In genomic region chr1:111967067-111967690, GRCh38 we compare ENCODE assay signal across 26 cellular contexts. TPM values are rescaled to one million over a fixed set of nuclear protein-coding genes. Genes with fewer than 3 reads are reported as not detected.
DNase-seq lines count a peak whose midpoint lies in the region; ATAC-seq, FAIRE-seq and TF ChIP-seq lines count a peak whose summit lies in the region.
"Had no signal": no experiment of that assay in that cellular context is flagged by ENCODE, and none has a peak within 500 bp of the region (broad histone marks: within the 10 kb centered on the region; RNA-seq: fewer than 3 reads in every experiment).

No MANE protein-coding gene starts in this region.

- H3K56ac ChIP-seq in H9 (ENCODE audit: insufficient read length, low read depth, low read length) = no peak overlapping the region

- H3K4me1 Mint-ChIP-seq in H9 (peaks cover 23 to 24% of the 10 kb centered on the region in 2 experiments), immature natural killer cell (no peaks in the 10 kb centered on the region)
- no peaks in the 10 kb centered on the region for H3K4me1 Mint-ChIP-seq in activated CD8-positive, alpha-beta T cell treated with anti-CD3 and anti-CD28 coated beads, Interleukin-2, amount 10 ng/mL, durations not matched to agents 7 days and 5 days (ENCODE audit: low read depth)
- H3K4me1 Mint-ChIP-seq: activated naive CD4-positive, alpha-beta T cell treated with anti-CD3 and anti-CD28 coated beads, Interleukin-2, amount 50 U/mL, for 24 hours had no signal

- no peak overlapping the region for H4K5ac ChIP-seq in H9 (ENCODE audit: insufficient read length, low read depth, low read length)

- H3K4me3 ChIP-seq in heart left ventricle (no peak overlapping the region), pancreas (no peak overlapping the region)
- H3K4me3 ChIP-seq: cardiac muscle cell, HAP-1, psoas muscle, suprapubic skin had no signal

- no peaks in the 10 kb centered on the region for H3K36me3 Mint-ChIP-seq in H9 (ENCODE audit: insufficient read depth in 1 of 3, low read depth in 3 of 3)
- H3K36me3 Mint-ChIP-seq in immature natural killer cell = no peaks in the 10 kb centered on the region
- H3K36me3 Mint-ChIP-seq in activated CD8-positive, alpha-beta T cell treated with anti-CD3 and anti-CD28 coated beads, Interleukin-2, amount 10 ng/mL, durations not matched to agents 7 days and 5 days (ENCODE audit: low read depth) = no peaks in the 10 kb centered on the region
- H3K36me3 Mint-ChIP-seq: activated naive CD4-positive, alpha-beta T cell treated with anti-CD3 and anti-CD28 coated beads, Interleukin-2, amount 50 U/mL, for 24 hours had no signal

- no peak overlapping the region for H3K18ac ChIP-seq in H9 (ENCODE audit: insufficient read length, low read depth, low read length)

- no peak overlapping the region for H3K4ac ChIP-seq in H9 (ENCODE audit: low read depth, low read length)

- H3K4me1 ChIP-seq in H9 (ENCODE audit: insufficient read depth, low read length) = peaks cover 8% of the 10 kb centered on the region
- H3K4me1 ChIP-seq in heart left ventricle = peaks cover 0 to 32% (median 2%) of the 10 kb centered on the region in 12 donors
- no peaks in the 10 kb centered on the region for H3K4me1 ChIP-seq in pancreas
- H3K4me1 ChIP-seq: HAP-1 had no signal

- H3K79me2 ChIP-seq in H9 (ENCODE audit: insufficient read depth, low read length) = no peaks in the 10 kb centered on the region

- intact Hi-C loops in heart left ventricle (cut with DNase I) = no loop called here
- intact Hi-C loops in pancreas (cut with DNase I) = no loop called here
- intact Hi-C loops in sciatic nerve (cut with DNase I) = no loop called here

- H2AFZ ChIP-seq in H9 (ENCODE audit: low read length) = no peak overlapping the region

- H3K27ac Mint-ChIP-seq in H9 (no peak overlapping the region), immature natural killer cell (no peak overlapping the region)
- no peak overlapping the region for H3K27ac Mint-ChIP-seq in activated CD8-positive, alpha-beta T cell treated with anti-CD3 and anti-CD28 coated beads, Interleukin-2, amount 10 ng/mL, durations not matched to agents 7 days and 5 days
- H3K27ac Mint-ChIP-seq: activated naive CD4-positive, alpha-beta T cell treated with anti-CD3 and anti-CD28 coated beads, Interleukin-2, amount 50 U/mL, for 24 hours; T-helper 2 cell treated with Interferon-gamma antibody and Interleukin-4, amounts not matched to agents 5 μg/mL and 100 μg/mL, for 36 hours had no signal

- DNase-seq in D721Med (ENCODE audit: insufficient read length, low spot score) = no peak
- no peak for DNase-seq in H9
- peak in 1 of 5 donors; percentile 59 for DNase-seq in heart left ventricle
- no peak for DNase-seq in pancreas
- no peak for DNase-seq in immature natural killer cell
- no peak for DNase-seq in activated CD8-positive, alpha-beta T cell treated with anti-CD3 and anti-CD28 coated beads, Interleukin-2, amount 10 ng/mL, durations not matched to agents 7 days and 5 days
- no peak for DNase-seq in sciatic nerve (ENCODE audit: low spot score)
- DNase-seq: activated CD4-positive, alpha-beta T cell treated with anti-CD3 and anti-CD28 coated beads, Interleukin-2, amount 50 U/mL, for 1 hour; mesenchymal stem cell; NCI-H1048; NCI-H2107; NCI-H526; psoas muscle; small intestine; stimulated activated CD4-positive, alpha-beta T cell treated with anti-CD3 and anti-CD28 coated beads, Interleukin-2, amount 100 ng/mL, for 24 hours had no signal

- H4K91ac ChIP-seq in H9 (ENCODE audit: insufficient read length, low read depth, low read length) = no peak overlapping the region

- no peak for FAIRE-seq in D721Med (lab: Jason Lieb, UNC)
- no peak for FAIRE-seq in pancreas (lab: Jason Lieb, UNC)
- FAIRE-seq: endometrium, small intestine had no signal

- H3K23ac ChIP-seq in H9 (ENCODE audit: insufficient read length, low read depth, low read length) = no peak overlapping the region

- H3K27ac ChIP-seq in H9 (ENCODE audit: insufficient read length, low read depth, low read length) = no peak overlapping the region
- peak overlapping the region in 1 of 12 donors; percentile 24 for H3K27ac ChIP-seq in heart left ventricle
- H3K27ac ChIP-seq in pancreas = no peak overlapping the region
- H3K27ac ChIP-seq: C4-2B, cardiac muscle cell, HL-60, psoas muscle, RWPE1, suprapubic skin had no signal

- no peak overlapping the region for H2BK20ac ChIP-seq in H9 (ENCODE audit: low read depth, low read length, poor library complexity, severe bottlenecking)

- H2BK15ac ChIP-seq in H9 (ENCODE audit: low read depth, low read length) = no peak overlapping the region

- H3K14ac ChIP-seq in H9 (ENCODE audit: insufficient read depth, low read length) = no peak overlapping the region

- no peak overlapping the region for H3T11ph ChIP-seq in H9 (ENCODE audit: low read length)

- no peak overlapping the region for H3K4me2 ChIP-seq in H9 (ENCODE audit: insufficient read depth, insufficient read length, low read length)

- no peak overlapping the region for H2BK5ac ChIP-seq in H9 (ENCODE audit: insufficient read length, low read length)

- TF ChIP-seq POLR2A in heart left ventricle (IDR thresholded peaks at IDR 0.05) = no peak

- H2AK5ac ChIP-seq in H9 (ENCODE audit: insufficient read length, low read length) = no peak overlapping the region

- H3K9ac ChIP-seq in H9 (ENCODE audit: extremely low read depth, insufficient read length, low read length) = no peak overlapping the region

- POLR2A ChIA-PET in activated CD8-positive, alpha-beta T cell treated with anti-CD3 and anti-CD28 coated beads, Interleukin-2, amount 10 ng/mL, durations not matched to agents 7 days and 5 days (lab: Charles Lee) = no interaction called here

- H3K9me3 ChIP-seq in H9 (ENCODE audit: control insufficient read depth, low read depth, low read length) (no peaks in the 10 kb centered on the region), heart left ventricle (no peaks in the 10 kb centered on the region), pancreas (no peaks in the 10 kb centered on the region)
- H3K9me3 ChIP-seq: HAP-1, psoas muscle, suprapubic skin had no signal

- H3K9me3 Mint-ChIP-seq in H9 (no peaks in the 10 kb centered on the region), immature natural killer cell (no peaks in the 10 kb centered on the region)
- H3K9me3 Mint-ChIP-seq in activated CD8-positive, alpha-beta T cell treated with anti-CD3 and anti-CD28 coated beads, Interleukin-2, amount 10 ng/mL, durations not matched to agents 7 days and 5 days (ENCODE audit: insufficient read depth) = no peaks in the 10 kb centered on the region
- H3K9me3 Mint-ChIP-seq: activated naive CD4-positive, alpha-beta T cell treated with anti-CD3 and anti-CD28 coated beads, Interleukin-2, amount 50 U/mL, for 24 hours; T-helper 2 cell treated with Interferon-gamma antibody and Interleukin-4, amounts not matched to agents 5 μg/mL and 100 μg/mL, for 36 hours had no signal

- peak in 3 of 4 donors; percentile 53 to 85 (median 83) for ATAC-seq in heart left ventricle
- peak in 3 of 4 donors; percentile 28 to 45 (median 37) for ATAC-seq in pancreas
- no peak for ATAC-seq in activated CD8-positive, alpha-beta T cell treated with anti-CD3 and anti-CD28 coated beads, Interleukin-2, amount 10 ng/mL, durations not matched to agents 7 days and 5 days
- no peak for ATAC-seq in sciatic nerve
- ATAC-seq: psoas muscle, SK-N-SH treated with all-trans-retinoic acid at 6 μM for 48 hours had no signal

- H3K36me3 ChIP-seq in heart left ventricle = no peaks in the 10 kb centered on the region
- H3K36me3 ChIP-seq in pancreas = no peaks in the 10 kb centered on the region
- H3K36me3 ChIP-seq: cardiac muscle cell, HAP-1, suprapubic skin had no signal

- H4K8ac ChIP-seq in H9 (replicated peaks; ENCODE audit: insufficient read length, low read depth, low read length) = no peak overlapping the region

- H4K20me1 ChIP-seq in H9 (ENCODE audit: control insufficient read depth, insufficient read depth, insufficient read length) = no peaks in the 10 kb centered on the region

- no peak overlapping the region for H2BK12ac ChIP-seq in H9 (ENCODE audit: insufficient read length, low read depth, low read length)

- H3K27me3 ChIP-seq in H9 (ENCODE audit: insufficient read depth, low read length) (0 out of 2 replicates have a peak, but pooled peaks cover 2% of the 10 kb centered on the region), heart left ventricle (no peaks in the 10 kb centered on the region), pancreas (no peaks in the 10 kb centered on the region)
- H3K27me3 ChIP-seq: suprapubic skin had no signal

- H3K4me3 Mint-ChIP-seq in H9 = no peak overlapping the region
- H3K4me3 Mint-ChIP-seq in immature natural killer cell = no peak overlapping the region
- no peak overlapping the region for H3K4me3 Mint-ChIP-seq in activated CD8-positive, alpha-beta T cell treated with anti-CD3 and anti-CD28 coated beads, Interleukin-2, amount 10 ng/mL, durations not matched to agents 7 days and 5 days
- H3K4me3 Mint-ChIP-seq: activated naive CD4-positive, alpha-beta T cell treated with anti-CD3 and anti-CD28 coated beads, Interleukin-2, amount 50 U/mL, for 24 hours; T-helper 2 cell treated with Interferon-gamma antibody and Interleukin-4, amounts not matched to agents 5 μg/mL and 100 μg/mL, for 36 hours had no signal

- TF ChIP-seq CTCF in D721Med (IDR thresholded peaks at IDR 0.05; ENCODE audit: insufficient read depth, missing control alignments) (peak; percentile 6), H9 (conservative IDR thresholded peaks at IDR 0.05) (peak; percentile 33; the same call in 1 of the 3 replicates), heart left ventricle (IDR thresholded peaks at IDR 0.05) (no peak), pancreas (IDR thresholded peaks at IDR 0.05) (no peak)

- no CpG with 5 or more reads among the region's 13 CpGs for WGBS in H9 (ENCODE audit: extremely low coverage, insufficient read length, low lambda C conversion rate)
- 48 to 60% (median 55%) methylated on average over 13 of the region's 13 CpGs for WGBS in heart left ventricle, 4 donors
- WGBS in pancreas, 2 donors = 56 to 58% methylated on average over 13 of the region's 13 CpGs

- no peaks in the 10 kb centered on the region for H3K79me1 ChIP-seq in H9 (ENCODE audit: insufficient read depth, low read depth, low read length, poor library complexity, severe bottlenecking)

- peaks cover 24% of the 10 kb centered on the region for H3K27me3 Mint-ChIP-seq in H9 (ENCODE audit: low read depth)
- H3K27me3 Mint-ChIP-seq in immature natural killer cell (ENCODE audit: low read depth in 3 of 3) = peaks cover 6 to 16% (median 14%) of the 10 kb centered on the region in 3 donors
- peaks cover 34% of the 10 kb centered on the region for H3K27me3 Mint-ChIP-seq in activated CD8-positive, alpha-beta T cell treated with anti-CD3 and anti-CD28 coated beads, Interleukin-2, amount 10 ng/mL, durations not matched to agents 7 days and 5 days (ENCODE audit: low read depth)

- no peak overlapping the region for H2BK120ac ChIP-seq in H9 (ENCODE audit: low read depth, low read length, poor library complexity, severe bottlenecking)

- CTCF ChIA-PET in activated CD8-positive, alpha-beta T cell treated with anti-CD3 and anti-CD28 coated beads, Interleukin-2, amount 10 ng/mL, durations not matched to agents 7 days and 5 days (lab: Charles Lee) = interaction anchor here (0.6 kb wide), 1 partner anchor 155 kb away, joined by 3 read pairs; no protein-coding TSS in a partner anchor

- H3K23me2 ChIP-seq in H9 (ENCODE audit: insufficient read length, low read depth, low read length, poor library complexity, severe bottlenecking) = no peaks in the 10 kb centered on the region

RNA-seq across cellular contexts. Expression of gene KCND3, which starts 22.3 kb away (rescaled TPM):
- 0.15 TPM in 2 replicates for total RNA-seq in H9 (2021)
- 10 to 100 TPM; 11.5 to 23.0 (median 17.4) TPM for total RNA-seq in heart left ventricle
- 10 to 100 TPM in 1 of 2 donors, 1 to 10 TPM in 1; 7.2 to 10.3 TPM for polyA plus RNA-seq in heart left ventricle
- total RNA-seq in pancreas = 10 to 100 TPM in 1 of 6 donors, 1 to 10 TPM in 5; 6.6 to 18.6 (median 7.9) TPM
- 1 to 10 TPM; 2.5 to 4.1 TPM for polyA plus RNA-seq in pancreas
- polyA plus RNA-seq in immature natural killer cell = under 1 TPM in 1 of 3 donors, not detected in 2; 0.35 TPM
- not detected for total RNA-seq in activated CD8-positive, alpha-beta T cell treated with anti-CD3 and anti-CD28 coated beads, Interleukin-2, amount 10 ng/mL, durations not matched to agents 7 days and 5 days
- 7.5 TPM for total RNA-seq in sciatic nerve
- total RNA-seq: glomerular endothelial cell had no signal

Comparison
In these comparisons a context has a peak if more than half of its experiments do, and no peak if none do; other contexts are left out.
1. CTCF ChIP-seq: peak in D721Med (single experiment) and H9 (single experiment); none in heart left ventricle (0 of 12) and pancreas (0 of 4).
2. ATAC-seq: peak in heart left ventricle (3 of 4) and pancreas (3 of 4); none in activated CD8-positive, alpha-beta T cell treated with anti-CD3 and anti-CD28 coated beads, Interleukin-2, amount 10 ng/mL, durations not matched to agents 7 days and 5 days (single experiment) and sciatic nerve (single experiment).